3 cellular contexts compared by ENCODE assay signal in genomic region chr1:16518945-16519332, GRCh38. TPM values are rescaled to one million over a fixed set of nuclear protein-coding genes. Genes with fewer than 3 reads are reported as not detected.
"Had no signal": no experiment of that assay in that cellular context is flagged by ENCODE, and none has a peak within 500 bp of the region (broad histone marks: within the 10 kb centered on the region; RNA-seq: fewer than 3 reads in every experiment).

No MANE protein-coding gene starts in this region.

RNA-seq across cellular contexts. Expression of gene RNU1-1, which starts 4.9 kb away (rescaled TPM):
- polyA plus RNA-seq: adrenal gland, aorta, cardiac muscle cell had no signal
